Comparison of ENCODE assay signal across 20 cellular contexts in genomic region chr10:114743552-114744231, GRCh38.
DNase-seq lines count a peak whose midpoint lies in the region; ATAC-seq and TF ChIP-seq lines count a peak whose summit lies in the region.
"Had no signal": no experiment of that assay in that cellular context is flagged by ENCODE, and none has a peak within 500 bp of the region (broad histone marks: within the 10 kb centered on the region; RNA-seq: fewer than 3 reads in every experiment).

No MANE protein-coding gene starts in this region.

- H3K27me3 ChIP-seq in uterus = no peaks in the 10 kb centered on the region
- H3K27me3 ChIP-seq: Peyer's patch had no signal

- no peaks in the 10 kb centered on the region for H3K9me3 ChIP-seq in uterus
- H3K9me3 ChIP-seq: Peyer's patch had no signal

- intact Hi-C loops in left ventricle myocardium superior (cut with micrococcal nuclease) = no loop called here
- intact Hi-C loops in cardiac septum (cut with DNase I) = no loop called here
- intact Hi-C loops in uterus (cut with DNase I; ENCODE audit: low total_unique reads) = no loop called here

- H3K4me1 ChIP-seq in uterus = peaks cover 0 to under 1% of the 10 kb centered on the region in 2 donors
- H3K4me1 ChIP-seq: Peyer's patch had no signal

- H3K36me3 ChIP-seq in uterus = no peaks in the 10 kb centered on the region
- H3K36me3 ChIP-seq: Peyer's patch had no signal

- DNase-seq in left ventricle myocardium superior (no peak), cardiac septum (ENCODE audit: low spot score) (no peak), SKM-1 treated with dmso at 0.1 percent for 144 hours (lab: John Stamatoyannopoulos, UW; ENCODE audit: unreplicated experiment) (peak; percentile 51), uterus (no peak), T1000 (lab: John Stamatoyannopoulos, UW) (no peak), RWPE1 (ENCODE audit: low spot score) (no peak)
- DNase-seq: C1 segment of cervical spinal cord, DMS 273 treated with DMSO at 0.1 percent for 48 hours, GOT3, MV-4-11, NCI-H1417 treated with DMSO at 0.1 percent for 48 hours, NCI-H2029, NCI-H2171 treated with DMSO at 0.1 percent for 48 hours, NCI-H510A, NCI-H774, Peyer's patch, SHP77 treated with DMSO at 0.1 percent for 48 hours had no signal

- ATAC-seq in left ventricle myocardium superior (peak; percentile 40), HG03342 (IDR thresholded peaks at IDR 0.05; ENCODE audit: unreplicated experiment) (peak; percentile 35), GM18519 (IDR thresholded peaks at IDR 0.05; ENCODE audit: low FRiP score, unreplicated experiment) (no peak)
- ATAC-seq: SK-N-SH treated with all-trans-retinoic acid at 6 μM for 48 hours had no signal

- peak overlapping the region; percentile 62 to 77 for H3K27ac ChIP-seq in uterus
- no peak overlapping the region for H3K27ac ChIP-seq in RWPE1
- H3K27ac ChIP-seq: Peyer's patch had no signal

- CTCF ChIA-PET in RWPE1 (lab: Yijun Ruan, JAX) = no interaction called here

- no peak overlapping the region for H3K4me3 ChIP-seq in uterus
- H3K4me3 ChIP-seq: Peyer's patch had no signal

- TF ChIP-seq CTCF in uterus (IDR thresholded peaks at IDR 0.05) (no peak), RWPE1 (conservative IDR thresholded peaks at IDR 0.05; ENCODE audit: low read depth) (no peak)

- POLR2A ChIA-PET in RWPE1 (lab: Yijun Ruan, JAX; ENCODE audit: low non-redundant PET) = no interaction called here

- no peak for TF ChIP-seq POLR2A in uterus (IDR thresholded peaks at IDR 0.05)
